ENCODE assay signal across 8 cellular contexts in genomic region chr18:79400091-79400590, GRCh38. TPM values are rescaled to one million over a fixed set of nuclear protein-coding genes. Genes with fewer than 3 reads are reported as not detected.
DNase-seq lines count a peak whose midpoint lies in the region; FAIRE-seq and TF ChIP-seq lines count a peak whose summit lies in the region.

No MANE protein-coding gene starts in this region.

- H4K20me1 ChIP-seq in keratinocyte (ENCODE audit: control insufficient read depth, extremely low read depth, insufficient read depth, low read length) = no peaks in the 10 kb centered on the region

- no peak for FAIRE-seq in keratinocyte (lab: Jason Lieb, UNC)

- H3K9me1 ChIP-seq in keratinocyte (ENCODE audit: control insufficient read depth, extremely low read depth, insufficient read depth, low read length) = no peaks in the 10 kb centered on the region

- no peaks in the 10 kb centered on the region for H3K36me3 ChIP-seq in Peyer's patch
- H3K36me3 ChIP-seq in keratinocyte (ENCODE audit: control insufficient read depth in 2 of 2, extremely low read depth in 1 of 2, insufficient read depth in 2 of 2, low read length in 2 of 2) = no peaks in the 10 kb centered on the region

- peak overlapping the region; percentile 41 for H3K4me2 ChIP-seq in keratinocyte (ENCODE audit: control insufficient read depth, extremely low read depth, insufficient read depth, low read depth, low read length)

- peak overlapping the region; percentile 54 for H3K9ac ChIP-seq in keratinocyte (ENCODE audit: control insufficient read depth, extremely low read depth, insufficient read depth, low read length)

- no peak for TF ChIP-seq POLR2A in Peyer's patch (IDR thresholded peaks at IDR 0.05)

- peak; percentile 55 for DNase-seq in NCI-H748 (lab: John Stamatoyannopoulos, UW; ENCODE audit: unreplicated experiment)
- DNase-seq in NCI-H748 treated with DMSO at 0.1 percent for 48 hours (lab: John Stamatoyannopoulos, UW) = no peak
- peak; percentile 72 to 92 (median 86) for DNase-seq in Peyer's patch
- peak; percentile 46 for DNase-seq in astrocyte of the hippocampus (ENCODE audit: low read depth, low spot score)
- no peak for DNase-seq in keratinocyte (ENCODE audit: low read depth, low spot score)
- peak; percentile 67 for DNase-seq in stimulated activated CD4-positive, alpha-beta T cell treated with anti-CD3 and anti-CD28 coated beads, Interleukin-4, amount 100 ng/mL, for 4 hours
- DNase-seq in DMS79 (lab: John Stamatoyannopoulos, UW) = no peak
- DNase-seq in NCI-H2029 (lab: John Stamatoyannopoulos, UW) = no peak

- H3K9me3 ChIP-seq in Peyer's patch (no peaks in the 10 kb centered on the region), keratinocyte (ENCODE audit: control insufficient read depth, low read depth, low read length) (no peaks in the 10 kb centered on the region)

- H3K27ac ChIP-seq in Peyer's patch (peak overlapping the region; percentile 87 to 100 (median 92)), keratinocyte (ENCODE audit: control insufficient read depth, insufficient read depth, low read length) (no peak overlapping the region)

- H2AFZ ChIP-seq in keratinocyte (ENCODE audit: control insufficient read depth, low read length) = peak overlapping the region; percentile 15

- TF ChIP-seq CTCF in Peyer's patch (IDR thresholded peaks at IDR 0.05) = no peak
- no peak for TF ChIP-seq CTCF in keratinocyte (optimal IDR thresholded peaks at IDR 0.05 in 1 of 3, IDR thresholded peaks at IDR 0.05 in 1 of 3, conservative IDR thresholded peaks at IDR 0.05 in 1 of 3; ENCODE audit: extremely low read depth in 1 of 3, insufficient read depth in 2 of 3, low read length in 3 of 3)

- H3K4me1 ChIP-seq in Peyer's patch (peaks cover 0 to 45% (median 16%) of the 10 kb centered on the region in 4 donors), keratinocyte (ENCODE audit: control insufficient read depth, extremely low read depth, insufficient read depth, low read length) (no peaks in the 10 kb centered on the region)

- no peaks in the 10 kb centered on the region for H3K79me2 ChIP-seq in keratinocyte (ENCODE audit: control insufficient read depth, insufficient read depth, low read length)

- peaks cover 0 to under 1% of the 10 kb centered on the region in 2 donors for H3K27me3 ChIP-seq in Peyer's patch
- H3K27me3 ChIP-seq in keratinocyte (ENCODE audit: control insufficient read depth, extremely low read depth, insufficient read depth, low read length) = peaks cover 26% of the 10 kb centered on the region

- dilution Hi-C loops in keratinocyte (cut with MboI; ENCODE audit: extremely low pct_ligation_motif_present, low sequenced_read_pairs) = no loop called here

- H3K4me3 ChIP-seq in Peyer's patch (peak overlapping the region; percentile 72 to 97 (median 92)), keratinocyte (ENCODE audit: control insufficient read depth in 2 of 3, extremely low read depth in 1 of 3, insufficient read depth in 2 of 3, low read depth in 1 of 3, low read length in 3 of 3) (peak overlapping the region in 2 of 3 experiments; percentile 52 to 65)

RNA-seq across cellular contexts. Expression of gene NFATC1, which starts 4.4 kb away (rescaled TPM):
- total RNA-seq in Peyer's patch = 10 to 100 TPM in 1 of 4 donors, 1 to 10 TPM in 3; 2.1 to 41.3 (median 7.6) TPM
- 0.27 to 1.4 TPM (median 0.77 TPM) in 3 replicates for polyA plus RNA-seq in keratinocyte
- 4.0 TPM for polyA plus RNA-seq in keratinocyte (2011; ENCODE audit: low read depth)
- polyA plus RNA-seq in keratinocyte (2011; cell fraction: cytosol; rRNA removed) = 0.92 and 1.2 TPM in 2 replicates
- 1.7 and 2.5 TPM in 2 replicates for polyA plus RNA-seq in keratinocyte (2011; cell fraction: nucleus; rRNA removed)
- polyA plus RNA-seq in keratinocyte (2012; ENCODE audit: low replicate concordance) = 1.7 and 3.0 TPM in 2 replicates
- 0.40 to 3.3 TPM (median 1.5 TPM) in 3 replicates for polyA minus RNA-seq in keratinocyte
- 1.5 TPM for polyA minus RNA-seq in keratinocyte (2011; cell fraction: cytosol; rRNA and poly(A)+ RNA removed)
- polyA minus RNA-seq in keratinocyte (2011; cell fraction: nucleus; rRNA and poly(A)+ RNA removed) = 1.8 and 2.2 TPM in 2 replicates

Comparison
In these comparisons a context has a peak if more than half of its experiments do, and no peak if none do; other contexts are left out.
1. DNase-seq: peak in NCI-H748 (single experiment), Peyer's patch (3 of 3), astrocyte of the hippocampus (single experiment) and stimulated activated CD4-positive, alpha-beta T cell treated with anti-CD3 and anti-CD28 coated beads, Interleukin-4, amount 100 ng/mL, for 4 hours (2 of 2); none in NCI-H748 treated with DMSO at 0.1 percent for 48 hours (single experiment), keratinocyte (single experiment), DMS79 (single experiment) and NCI-H2029 (single experiment).